Comparison of ENCODE assay signal across 9 cellular contexts in genomic region chr9:121529237-121529987, GRCh38. TPM values are rescaled to one million over a fixed set of nuclear protein-coding genes. Genes with fewer than 3 reads are reported as not detected.
A peak's percentile ranks its signal among the peaks of the same experiment; 100 is the strongest.
DNase-seq lines count a peak whose midpoint lies in the region; ATAC-seq and TF ChIP-seq lines count a peak whose summit lies in the region.
"Had no signal": no experiment of that assay in that cellular context is flagged by ENCODE, and none has a peak within 500 bp of the region (broad histone marks: within the 10 kb centered on the region; RNA-seq: fewer than 3 reads in every experiment).

No MANE protein-coding gene starts in this region.

- H3K36me3 ChIP-seq in BJ (ENCODE audit: control insufficient read depth, insufficient read depth, low read length): no peaks in the 10 kb centered on the region
- H3K36me3 ChIP-seq in osteoblast (ENCODE audit: insufficient read depth, low read length): no peaks in the 10 kb centered on the region

- H3K79me2 ChIP-seq in osteoblast (ENCODE audit: insufficient read depth, low read length): no peaks in the 10 kb centered on the region

- no peak overlapping the region for H3K4me3 ChIP-seq in BJ (ENCODE audit: low read depth, low read length)
- no peak overlapping the region for H3K4me3 ChIP-seq in fibroblast of the aortic adventitia (ENCODE audit: low read depth, low read length)
- no peak overlapping the region for H3K4me3 ChIP-seq in osteoblast (ENCODE audit: insufficient read depth, low read length)

- H3K27ac Mint-ChIP-seq in naive thymus-derived CD8-positive, alpha-beta T cell: no peak overlapping the region

- POLR2A ChIA-PET in BJ (lab: Charles Lee): interaction anchor here (0.7 kb wide), 1 partner anchor 171 kb away, joined by 3 read pairs; no protein-coding TSS in a partner anchor
- POLR2A ChIA-PET in naive thymus-derived CD8-positive, alpha-beta T cell (lab: Charles Lee): no interaction called here

- no peak for TF ChIP-seq CTCF in BJ (IDR thresholded peaks at IDR 0.05; ENCODE audit: insufficient read depth, low read depth, low read length)
- TF ChIP-seq CTCF in fibroblast of the aortic adventitia (IDR thresholded peaks at IDR 0.05; ENCODE audit: insufficient read depth, low read length): no peak
- no peak for TF ChIP-seq CTCF in osteoblast (IDR thresholded peaks at IDR 0.05; ENCODE audit: extremely low read depth, low read depth, low read length)

- H3K36me3 Mint-ChIP-seq in naive thymus-derived CD8-positive, alpha-beta T cell: no peaks in the 10 kb centered on the region

- no peak for ATAC-seq in HG02759 (IDR thresholded peaks at IDR 0.05; ENCODE audit: unreplicated experiment)
- ATAC-seq in naive thymus-derived CD8-positive, alpha-beta T cell: no peak

- no peaks in the 10 kb centered on the region for H3K4me1 Mint-ChIP-seq in naive thymus-derived CD8-positive, alpha-beta T cell

- H3K4me2 ChIP-seq in osteoblast (ENCODE audit: insufficient read depth, low read length): peak overlapping the region; percentile 24

- H3K9me3 Mint-ChIP-seq in naive thymus-derived CD8-positive, alpha-beta T cell: peaks cover 0 to 2% (median 0%) of the 10 kb centered on the region in 9 donors

- peaks cover 5% of the 10 kb centered on the region for H3K4me1 ChIP-seq in osteoblast (ENCODE audit: insufficient read depth, low read length)

- H2AFZ ChIP-seq in osteoblast (ENCODE audit: low read length): peak overlapping the region; percentile 49

- no peak overlapping the region for H3K4me3 Mint-ChIP-seq in naive thymus-derived CD8-positive, alpha-beta T cell

- H3K9me3 ChIP-seq in osteoblast (ENCODE audit: low read depth, low read length): no peaks in the 10 kb centered on the region

- peak; percentile 91 for DNase-seq in BJ (ENCODE audit: low read depth)
- DNase-seq in RKO (ENCODE audit: low spot score): peak; percentile 61
- peak; percentile 99 for DNase-seq in fibroblast of the aortic adventitia (ENCODE audit: low read depth)
- DNase-seq in osteoblast (ENCODE audit: insufficient read length, low spot score, missing footprints): peak; percentile 97
- DNase-seq in activated T-cell treated with anti-CD3 and anti-CD28 coated beads for 4 hours: no peak
- DNase-seq in effector CD8-positive, alpha-beta T cell (lab: John Stamatoyannopoulos, UW): no peak
- no peak for DNase-seq in naive thymus-derived CD8-positive, alpha-beta T cell
- DNase-seq: stimulated activated CD4-positive, alpha-beta T cell treated with anti-CD3 and anti-CD28 coated beads, Interleukin-15, amount 100 ng/mL, for 24 hours had no signal

- H4K20me1 ChIP-seq in osteoblast (ENCODE audit: insufficient read depth, low read length): no peaks in the 10 kb centered on the region

- peaks cover 0 to 15% (median 9%) of the 10 kb centered on the region in 5 donors for H3K27me3 Mint-ChIP-seq in naive thymus-derived CD8-positive, alpha-beta T cell

- H3K27ac ChIP-seq in osteoblast (ENCODE audit: low read depth, low read length): peak overlapping the region; percentile 45

- CTCF ChIA-PET in BJ (lab: Yijun Ruan, JAX): no interaction called here

- H3K27me3 ChIP-seq in BJ (ENCODE audit: control insufficient read depth, insufficient read depth, low read length) (peaks cover 2% of the 10 kb centered on the region), osteoblast (ENCODE audit: insufficient read depth, low read length) (peaks cover 4% of the 10 kb centered on the region)

RNA-seq across cellular contexts. Expression of gene GGTA1, which starts 29.8 kb away (rescaled TPM):
- polyA plus RNA-seq in BJ (2011; rRNA removed): not detected in 2 replicates
- not detected in 2 replicates for polyA minus RNA-seq in BJ (2011; rRNA and poly(A)+ RNA removed)
- total RNA-seq in fibroblast of the aortic adventitia (ENCODE audit: low replicate concordance) (0.18 TPM in 1 of 2 replicates, not detected in the other), osteoblast (not detected in 2 replicates)
- not detected for total RNA-seq in naive thymus-derived CD8-positive, alpha-beta T cell
- polyA plus RNA-seq in naive thymus-derived CD8-positive, alpha-beta T cell: under 1 TPM in 1 of 3 donors, not detected in 2; 0.34 TPM

Comparison
In these comparisons a context has a peak if more than half of its experiments do, and no peak if none do; other contexts are left out.
1. DNase-seq: peak in BJ (single experiment), RKO (single experiment), fibroblast of the aortic adventitia (single experiment) and osteoblast (single experiment); none in activated T-cell treated with anti-CD3 and anti-CD28 coated beads for 4 hours (single experiment), effector CD8-positive, alpha-beta T cell (single experiment) and naive thymus-derived CD8-positive, alpha-beta T cell (0 of 10).